ENCODE assay signal across 12 cellular contexts in genomic region chr5:171355302-171355724, GRCh38. TPM values are rescaled to one million over a fixed set of nuclear protein-coding genes. Genes with fewer than 3 reads are reported as not detected.
DNase-seq lines count a peak whose midpoint lies in the region; ATAC-seq and TF ChIP-seq lines count a peak whose summit lies in the region.
"Had no signal": no experiment of that assay in that cellular context is flagged by ENCODE, and none has a peak within 500 bp of the region (broad histone marks: within the 10 kb centered on the region; RNA-seq: fewer than 3 reads in every experiment).

No MANE protein-coding gene starts in this region.

- H3K27ac Mint-ChIP-seq in activated CD4-positive, alpha-beta memory T cell treated with anti-CD3 and anti-CD28 coated beads, Interleukin-2, amount 10 ng/mL, durations not matched to agents 7 days and 5 days: peak overlapping the region; percentile 71

- CTCF ChIA-PET in activated CD4-positive, alpha-beta memory T cell treated with anti-CD3 and anti-CD28 coated beads, Interleukin-2, amount 10 ng/mL, durations not matched to agents 7 days and 5 days (lab: Charles Lee): no interaction called here

- H3K9me3 Mint-ChIP-seq in activated CD4-positive, alpha-beta memory T cell treated with anti-CD3 and anti-CD28 coated beads, Interleukin-2, amount 10 ng/mL, durations not matched to agents 7 days and 5 days: no peaks in the 10 kb centered on the region

- POLR2A ChIA-PET in activated CD4-positive, alpha-beta memory T cell treated with anti-CD3 and anti-CD28 coated beads, Interleukin-2, amount 10 ng/mL, durations not matched to agents 7 days and 5 days (lab: Charles Lee): interaction anchor here (1.9 kb wide), 1 partner anchor 32 kb away, joined by 11 read pairs; the partner anchor contains the start of gene NPM1

- H3K36me3 Mint-ChIP-seq in activated CD4-positive, alpha-beta memory T cell treated with anti-CD3 and anti-CD28 coated beads, Interleukin-2, amount 10 ng/mL, durations not matched to agents 7 days and 5 days (ENCODE audit: low read depth): no peaks in the 10 kb centered on the region

- peak; percentile 60 for DNase-seq in activated CD4-positive, alpha-beta memory T cell treated with anti-CD3 and anti-CD28 coated beads, Interleukin-2, amount 10 ng/mL, durations not matched to agents 7 days and 5 days
- DNase-seq in OCI-M1 (lab: John Stamatoyannopoulos, UW) (no peak), COR-L47 (lab: John Stamatoyannopoulos, UW) (no peak), DMS 273 treated with DMSO at 0.1 percent for 48 hours (lab: John Stamatoyannopoulos, UW) (no peak), left lobe of liver (ENCODE audit: low spot score) (no peak)
- DNase-seq: DMS153 had no signal

- H3K4me3 Mint-ChIP-seq in activated CD4-positive, alpha-beta memory T cell treated with anti-CD3 and anti-CD28 coated beads, Interleukin-2, amount 10 ng/mL, durations not matched to agents 7 days and 5 days: peak overlapping the region; percentile 64

- ATAC-seq in GM19351 (IDR thresholded peaks at IDR 0.05; ENCODE audit: unreplicated experiment) (peak; percentile 91), HG02981 (IDR thresholded peaks at IDR 0.05; ENCODE audit: unreplicated experiment) (peak; percentile 95), left lobe of liver (no peak)
- ATAC-seq: Panc1 had no signal

- peaks cover 19% of the 10 kb centered on the region for H3K4me1 Mint-ChIP-seq in activated CD4-positive, alpha-beta memory T cell treated with anti-CD3 and anti-CD28 coated beads, Interleukin-2, amount 10 ng/mL, durations not matched to agents 7 days and 5 days

- TF ChIP-seq CTCF in GM12875 (IDR thresholded peaks at IDR 0.05; ENCODE audit: borderline replicate concordance, insufficient read depth, low read depth, low read length): no peak

- no peaks in the 10 kb centered on the region for H3K27me3 Mint-ChIP-seq in activated CD4-positive, alpha-beta memory T cell treated with anti-CD3 and anti-CD28 coated beads, Interleukin-2, amount 10 ng/mL, durations not matched to agents 7 days and 5 days

- H3K4me3 ChIP-seq in GM12875 (ENCODE audit: low read depth, low read length): peak overlapping the region; percentile 15

RNA-seq across cellular contexts. Expression of gene NPM1, which starts 32.3 kb away (rescaled TPM):
- total RNA-seq in activated CD4-positive, alpha-beta memory T cell treated with anti-CD3 and anti-CD28 coated beads, Interleukin-2, amount 10 ng/mL, durations not matched to agents 7 days and 5 days: 1,000 to 10,000 TPM; 1,119 to 1,157 TPM
- 184 TPM for total RNA-seq in left lobe of liver

RNA-seq across cellular contexts. Expression of gene TLX3, which starts 46.3 kb away (rescaled TPM):
- not detected for total RNA-seq in activated CD4-positive, alpha-beta memory T cell treated with anti-CD3 and anti-CD28 coated beads, Interleukin-2, amount 10 ng/mL, durations not matched to agents 7 days and 5 days
- not detected for total RNA-seq in left lobe of liver
- total RNA-seq: epithelial cell of proximal tubule, liver had no signal
